In the genomic region with DNA sequence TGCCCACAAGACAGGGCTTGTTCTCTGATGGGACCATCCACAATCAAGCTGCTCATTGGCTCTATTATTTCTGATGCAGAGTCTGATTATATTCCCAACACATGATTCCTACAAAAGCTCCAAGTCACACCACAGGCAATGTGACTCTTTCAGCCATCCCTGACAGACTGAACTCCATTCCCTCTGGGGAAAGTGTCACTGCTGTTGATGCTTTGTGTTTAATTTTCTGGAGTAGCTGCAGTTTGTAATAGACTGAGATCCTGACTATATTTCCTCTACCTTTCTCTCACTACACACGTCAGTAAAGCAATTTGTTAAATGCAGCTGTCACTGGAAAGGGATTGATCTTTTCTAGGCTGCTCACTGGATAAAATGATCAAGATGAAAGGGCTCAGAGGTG, we compare ENCODE assay signal across 13 cellular contexts. TPM values are rescaled to one million over a fixed set of nuclear protein-coding genes. Genes with fewer than 3 reads are reported as not detected.
DNase-seq lines count a peak whose midpoint lies in the region; ATAC-seq and TF ChIP-seq lines count a peak whose summit lies in the region.
"Had no signal": no experiment of that assay in that cellular context is flagged by ENCODE, and none has a peak within 500 bp of the region (broad histone marks: within the 10 kb centered on the region; RNA-seq: fewer than 3 reads in every experiment).

No MANE protein-coding gene starts in this region.

- peaks cover 0 to 3% of the 10 kb centered on the region in 2 donors for H3K27me3 Mint-ChIP-seq in natural killer cell treated with Interleukin-12 subunit alpha and Interleukin-12 subunit beta and Interleukin-15 and Interleukin-18, amount 100 ng/mL, for 72 hours
- no peaks in the 10 kb centered on the region for H3K27me3 Mint-ChIP-seq in natural killer cell (ENCODE audit: low read depth in 2 of 2)
- H3K27me3 Mint-ChIP-seq: CD4-positive, alpha-beta memory T cell had no signal

- no peak overlapping the region for H3K4me2 ChIP-seq in neural cell (ENCODE audit: low read length)

- ATAC-seq in natural killer cell treated with Interleukin-12 subunit alpha and Interleukin-12 subunit beta and Interleukin-15 and Interleukin-18, amount 100 ng/mL, for 72 hours: no peak
- no peak for ATAC-seq in natural killer cell
- ATAC-seq: GM12878, HepG2 had no signal

- no peaks in the 10 kb centered on the region for H3K9me3 ChIP-seq in neural cell (ENCODE audit: low read length)
- no peaks in the 10 kb centered on the region for H3K9me3 ChIP-seq in testis
- H3K9me3 ChIP-seq: BE2C, HAP-1 had no signal

- in situ Hi-C loops in SK-MEL-5 (cut with HindIII; ENCODE audit: low pct_unique_long_range_greater_than_20kb, low sequenced_read_pairs): no loop called here

- H3K27ac Mint-ChIP-seq in natural killer cell treated with Interleukin-12 subunit alpha and Interleukin-12 subunit beta and Interleukin-15 and Interleukin-18, amount 100 ng/mL, for 72 hours: no peak overlapping the region
- H3K27ac Mint-ChIP-seq in natural killer cell: no peak overlapping the region
- H3K27ac Mint-ChIP-seq: CD4-positive, alpha-beta memory T cell had no signal

- no peak for TF ChIP-seq POLR2A in testis (IDR thresholded peaks at IDR 0.05)

- peak overlapping the region; percentile 55 for H3K9ac ChIP-seq in neural cell (ENCODE audit: low read length)

- H3K4me1 ChIP-seq in testis: no peaks in the 10 kb centered on the region
- H3K4me1 ChIP-seq: BE2C, HAP-1 had no signal

- H3K36me3 ChIP-seq in neural cell (ENCODE audit: insufficient read depth, low read length): no peaks in the 10 kb centered on the region
- H3K36me3 ChIP-seq in testis (ENCODE audit: low read depth, missing control alignments): no peaks in the 10 kb centered on the region
- H3K36me3 ChIP-seq: BE2C, HAP-1 had no signal

- TF ChIP-seq EP300 in neural cell (conservative IDR thresholded peaks at IDR 0.05; ENCODE audit: poor library complexity, severe bottlenecking): peak; percentile 84

- no peaks in the 10 kb centered on the region for H3K79me2 ChIP-seq in neural cell (replicated peaks; ENCODE audit: insufficient read depth, low read length)

- H3K4me3 Mint-ChIP-seq in natural killer cell treated with Interleukin-12 subunit alpha and Interleukin-12 subunit beta and Interleukin-15 and Interleukin-18, amount 100 ng/mL, for 72 hours: no peak overlapping the region
- no peak overlapping the region for H3K4me3 Mint-ChIP-seq in natural killer cell
- H3K4me3 Mint-ChIP-seq: CD4-positive, alpha-beta memory T cell had no signal

- H4K20me1 ChIP-seq in neural cell (ENCODE audit: insufficient read depth): no peaks in the 10 kb centered on the region

- peak; percentile 13 for DNase-seq in natural killer cell treated with Interleukin-12 subunit alpha and Interleukin-12 subunit beta and Interleukin-15 and Interleukin-18, amount 100 ng/mL, for 72 hours (ENCODE audit: low spot score)
- no peak for DNase-seq in natural killer cell
- peak; percentile 19 for DNase-seq in SK-MEL-5 (ENCODE audit: low read depth, low spot score)
- DNase-seq in SHP77 (lab: John Stamatoyannopoulos, UW): no peak
- DNase-seq in testis: no peak
- no peak for DNase-seq in GM10266 (ENCODE audit: extremely low spot score)
- DNase-seq: BE2C; CD4-positive, alpha-beta memory T cell had no signal

- H3K27me3 ChIP-seq in neural cell (ENCODE audit: insufficient read depth, low read depth, low read length) (no peaks in the 10 kb centered on the region), testis (no peaks in the 10 kb centered on the region)
- H3K27me3 ChIP-seq: BE2C had no signal

- H3K36me3 Mint-ChIP-seq in natural killer cell treated with Interleukin-12 subunit alpha and Interleukin-12 subunit beta and Interleukin-15 and Interleukin-18, amount 100 ng/mL, for 72 hours: no peaks in the 10 kb centered on the region
- no peaks in the 10 kb centered on the region for H3K36me3 Mint-ChIP-seq in natural killer cell
- H3K36me3 Mint-ChIP-seq: CD4-positive, alpha-beta memory T cell had no signal

- H3K27ac ChIP-seq in neural cell (ENCODE audit: low read length) (peak overlapping the region; percentile 91), testis (no peak overlapping the region)
- H3K27ac ChIP-seq: C4-2B had no signal

- intact Hi-C loops in natural killer cell (cut with micrococcal nuclease): no loop called here
- intact Hi-C loops in testis (cut with DNase I; ENCODE audit: low total_unique reads): no loop called here

- 85 to 90% methylated on average over 1 of the region's 1 CpG for WGBS in testis, 2 donors

- TF ChIP-seq CTCF in natural killer cell (IDR thresholded peaks at IDR 0.05) (no peak), neural cell (IDR thresholded peaks at IDR 0.05; ENCODE audit: poor library complexity, severe bottlenecking) (no peak), testis (IDR thresholded peaks at IDR 0.05) (no peak), GM10266 (IDR thresholded peaks at IDR 0.05; ENCODE audit: control insufficient read depth, insufficient read depth, low read depth, missing control alignments) (no peak)

- peak overlapping the region; percentile 38 for H3K4me3 ChIP-seq in neural cell (ENCODE audit: low read length)
- no peak overlapping the region for H3K4me3 ChIP-seq in testis
- H3K4me3 ChIP-seq: GM12878, HAP-1 had no signal

- H3K9me2 ChIP-seq in neural cell (ENCODE audit: insufficient read depth, low read length): no peaks in the 10 kb centered on the region

- no peak overlapping the region for H2AFZ ChIP-seq in neural cell (ENCODE audit: low read depth, low read length)

- peaks cover 0 to 3% of the 10 kb centered on the region in 2 donors for H3K4me1 Mint-ChIP-seq in natural killer cell treated with Interleukin-12 subunit alpha and Interleukin-12 subunit beta and Interleukin-15 and Interleukin-18, amount 100 ng/mL, for 72 hours (ENCODE audit: low read depth in 2 of 2)
- H3K4me1 Mint-ChIP-seq in natural killer cell: no peaks in the 10 kb centered on the region
- H3K4me1 Mint-ChIP-seq: CD4-positive, alpha-beta memory T cell had no signal

- H3F3A ChIP-seq in neural cell (ENCODE audit: insufficient read depth, low read length, poor library complexity, severe bottlenecking): no peaks in the 10 kb centered on the region

- TF ChIP-seq RAD21 in neural cell (conservative IDR thresholded peaks at IDR 0.05): no peak

- H3K9me3 Mint-ChIP-seq in natural killer cell treated with Interleukin-12 subunit alpha and Interleukin-12 subunit beta and Interleukin-15 and Interleukin-18, amount 100 ng/mL, for 72 hours: no peaks in the 10 kb centered on the region
- no peaks in the 10 kb centered on the region for H3K9me3 Mint-ChIP-seq in natural killer cell
- H3K9me3 Mint-ChIP-seq: CD4-positive, alpha-beta memory T cell had no signal

TF ChIP-seq in neural cell, 6 proteins besides CTCF, POLR2A, EP300 and RAD21:
- peak; percentile 42 for TF ChIP-seq REST (IDR thresholded peaks at IDR 0.05; ENCODE audit: borderline replicate concordance)
- no peak for TF ChIP-seq SMC3 (conservative IDR thresholded peaks at IDR 0.05; ENCODE audit: poor library complexity)
- peak; percentile 67 for TF ChIP-seq POLR2AphosphoS5 (IDR thresholded peaks at IDR 0.05)

RNA-seq across cellular contexts. Expression of gene BCLAF3, which starts 55.4 kb away (rescaled TPM):
- total RNA-seq in natural killer cell treated with Interleukin-12 subunit alpha and Interleukin-12 subunit beta and Interleukin-15 and Interleukin-18, amount 100 ng/mL, for 72 hours: 1 to 10 TPM; 7.6 to 9.4 TPM
- 10 to 100 TPM; 16.5 to 20.8 (median 20.1) TPM for total RNA-seq in natural killer cell
- 3.8 and 5.3 TPM in 2 replicates for total RNA-seq in SK-MEL-5 (2014; rRNA removed; shearing (Covaris generic))
- 2.6 TPM in 2 replicates for polyA plus RNA-seq in SK-MEL-5 (2015; cell fraction: cytosol; rRNA removed)
- 12.9 and 14.7 TPM in 2 replicates for polyA plus RNA-seq in SK-MEL-5 (2015; cell fraction: nucleus; rRNA removed)
- polyA plus RNA-seq in neural cell: 34.6 and 148 TPM in 2 replicates
- 43.6 and 54.3 TPM in 2 replicates for polyA minus RNA-seq in neural cell
- 10 to 100 TPM in 1 of 2 donors, 1 to 10 TPM in 1; 7.7 to 10.7 TPM for total RNA-seq in testis
- 5.7 TPM for polyA plus RNA-seq in testis (ENCODE audit: insufficient read depth, low read depth, low replicate concordance)

Comparison
In these comparisons a context has a peak if more than half of its experiments do, and no peak if none do; other contexts are left out.
1. DNase-seq: peak in natural killer cell treated with Interleukin-12 subunit alpha and Interleukin-12 subunit beta and Interleukin-15 and Interleukin-18, amount 100 ng/mL, for 72 hours (single experiment) and SK-MEL-5 (single experiment); none in natural killer cell (single experiment), SHP77 (0 of 2), testis (single experiment) and GM10266 (single experiment).